In genomic region chr16:67148221-67148620, GRCh38 we compare ENCODE assay signal across 1 cellular context.
TF ChIP-seq lines count a peak whose summit lies in the region.

No MANE protein-coding gene starts in this region.

TF ChIP-seq in HCT116, 20 proteins besides CTCF, POLR2A, EP300 and RAD21:
- no peak for TF ChIP-seq ELF1 (IDR thresholded peaks at IDR 0.05; ENCODE audit: borderline replicate concordance, low read depth)
- no peak for TF ChIP-seq EZH2 (IDR thresholded peaks at IDR 0.05)
- TF ChIP-seq TCF7L2 (IDR thresholded peaks at IDR 0.05; ENCODE audit: borderline replicate concordance, extremely low read depth, insufficient read depth, insufficient read length), result no peak
- TF ChIP-seq EZH2phosphoT487 (IDR thresholded peaks at IDR 0.05; ENCODE audit: borderline replicate concordance), result no peak
- TF ChIP-seq FOSL1 (IDR thresholded peaks at IDR 0.05; ENCODE audit: low read depth), result no peak
- TF ChIP-seq ATF3 (IDR thresholded peaks at IDR 0.05), result no peak
- TF ChIP-seq YY1 (IDR thresholded peaks at IDR 0.05; ENCODE audit: extremely low read depth, insufficient replicate concordance, low read depth, low read length), result no peak
- TF ChIP-seq CBX3 (IDR thresholded peaks at IDR 0.05; ENCODE audit: low read depth), result no peak
- TF ChIP-seq JUND (IDR thresholded peaks at IDR 0.05), result no peak
- TF ChIP-seq CEBPB (IDR thresholded peaks at IDR 0.05; ENCODE audit: low read depth), result no peak
- no peak for TF ChIP-seq ZFX (IDR thresholded peaks at IDR 0.05)
- no peak for TF ChIP-seq MAX (IDR thresholded peaks at IDR 0.05)
- no peak for TF ChIP-seq ZNF274 (IDR thresholded peaks at IDR 0.05; ENCODE audit: low read depth, low read length)
- TF ChIP-seq SP1 (IDR thresholded peaks at IDR 0.05; ENCODE audit: low read depth), result no peak
- no peak for TF ChIP-seq SRF (IDR thresholded peaks at IDR 0.05; ENCODE audit: low read depth)
- no peak for TF ChIP-seq SIN3A (IDR thresholded peaks at IDR 0.05; ENCODE audit: low read depth)
- TF ChIP-seq POLR2AphosphoS5 (IDR thresholded peaks at IDR 0.05; ENCODE audit: low read depth, low read length), result no peak
- no peak for TF ChIP-seq EGR1 (IDR thresholded peaks at IDR 0.05; ENCODE audit: low read depth)
- TF ChIP-seq REST (IDR thresholded peaks at IDR 0.05; ENCODE audit: low read depth), result no peak
TF ChIP-seq in HCT116: peak in this region for 0.
